In the genomic region with DNA sequence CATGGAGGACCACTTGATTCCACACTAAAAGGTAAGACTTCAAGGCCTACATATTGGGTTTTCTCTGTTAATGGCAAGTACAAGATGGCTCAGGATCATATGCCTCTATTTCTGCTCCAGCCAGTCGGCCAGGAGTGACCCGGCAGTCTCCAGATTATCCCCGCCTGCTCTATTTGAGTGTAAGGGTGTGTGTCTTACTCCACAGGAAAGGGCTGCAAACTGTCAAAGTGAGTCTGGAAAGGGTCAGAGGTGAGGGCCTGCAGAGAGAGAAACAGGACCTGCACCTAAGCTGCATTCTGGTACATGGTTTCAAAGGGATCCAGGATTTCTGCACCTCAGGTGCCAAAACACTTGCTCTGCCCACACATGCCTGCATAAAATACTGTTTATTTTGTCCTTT, we compare ENCODE assay signal across 21 cellular contexts. TPM values are rescaled to one million over a fixed set of nuclear protein-coding genes. Genes with fewer than 3 reads are reported as not detected.
A peak's percentile ranks its signal among the peaks of the same experiment; 100 is the strongest.
DNase-seq lines count a peak whose midpoint lies in the region; ATAC-seq, FAIRE-seq and TF ChIP-seq lines count a peak whose summit lies in the region.
"Had no signal": no experiment of that assay in that cellular context is flagged by ENCODE, and none has a peak within 500 bp of the region (broad histone marks: within the 10 kb centered on the region; RNA-seq: fewer than 3 reads in every experiment).

No MANE protein-coding gene starts in this region.

- no peak overlapping the region for H3K4me3 Mint-ChIP-seq in activated T-cell treated with anti-CD3 and anti-CD28 coated beads, Interleukin-2, amount 50 U/mL, for 24 hours
- H3K4me3 Mint-ChIP-seq in activated T-cell treated with anti-CD3 and anti-CD28 coated beads, Interleukin-2, amount 50 U/mL, for 4 hours, result no peak overlapping the region
- H3K4me3 Mint-ChIP-seq: CD4-positive, CD25-positive, alpha-beta regulatory T cell had no signal

- no peaks in the 10 kb centered on the region for H3K4me1 Mint-ChIP-seq in activated T-cell treated with anti-CD3 and anti-CD28 coated beads, Interleukin-2, amount 50 U/mL, for 24 hours (ENCODE audit: low read depth)
- H3K4me1 Mint-ChIP-seq in activated T-cell treated with anti-CD3 and anti-CD28 coated beads, Interleukin-2, amount 50 U/mL, for 4 hours (ENCODE audit: low read depth), result peaks cover 2% of the 10 kb centered on the region

- in situ Hi-C loops in K562 (cut with MboI) (no loop called here), ACHN (cut with HindIII; ENCODE audit: low pct_ligation_motif_present, low pct_unique_long_range_greater_than_20kb, low sequenced_read_pairs) (no loop called here)

- peaks cover 20% of the 10 kb centered on the region for H3K79me2 ChIP-seq in K562 (ENCODE audit: control insufficient read depth, insufficient read depth, low read length)

- FAIRE-seq in K562 (lab: Jason Lieb, UNC), result no peak
- FAIRE-seq: G401.6, GM12892 had no signal

- CTCF ChIA-PET in K562 (lab: Yijun Ruan, JAX; ENCODE audit: low intra/inter-chr PET ratio), result no interaction called here

- H3K36me3 ChIP-seq in K562 (ENCODE audit: control insufficient read depth, insufficient read depth, low read length), result peaks cover 99% of the 10 kb centered on the region

- POLR2A ChIA-PET in K562 (lab: Yijun Ruan, JAX), result interaction anchor here (1.8 to 2.5 kb wide), 2 partner anchors 9 to 11 kb away, joined by 9 to 14 read pairs; a partner anchor contains a TSS

- no peak overlapping the region; a peak in 1 of 4 replicates for H3K9ac ChIP-seq in K562 (ENCODE audit: insufficient read depth in 1 of 2, low read depth in 2 of 2, low read length in 2 of 2)

- BruUV-seq in K562 (replicated peaks; lab: Mats Ljungman, UMichigan), result no TSS peak

- no peaks in the 10 kb centered on the region for H3K9me3 Mint-ChIP-seq in activated T-cell treated with anti-CD3 and anti-CD28 coated beads, Interleukin-2, amount 50 U/mL, for 24 hours
- H3K9me3 Mint-ChIP-seq in activated T-cell treated with anti-CD3 and anti-CD28 coated beads, Interleukin-2, amount 50 U/mL, for 4 hours, result no peaks in the 10 kb centered on the region
- H3K9me3 Mint-ChIP-seq: CD4-positive, CD25-positive, alpha-beta regulatory T cell had no signal

- no peak for TF ChIP-seq CTCF in K562 (IDR thresholded peaks at IDR 0.05 in 2 of 3, conservative IDR thresholded peaks at IDR 0.05 in 1 of 3; ENCODE audit: insufficient read depth in 2 of 3, low read depth in 1 of 3, low read length in 3 of 3)

- TF ChIP-seq RAD21 in Ishikawa (IDR thresholded peaks at IDR 0.05; ENCODE audit: low read depth) (no peak), K562 (CRISPR knock-in tag; conservative IDR thresholded peaks at IDR 0.05 in 1 of 2, IDR thresholded peaks at IDR 0.05 in 1 of 2) (no peak)

- no peaks in the 10 kb centered on the region for H3K9me3 ChIP-seq in K562 (replicated peaks; ENCODE audit: control insufficient read depth, insufficient read depth, low read depth, low read length)

- no peak for DNase-seq in activated T-cell treated with anti-CD3 and anti-CD28 coated beads, Interleukin-2, amount 50 U/mL, for 24 hours
- no peak for DNase-seq in activated T-cell treated with anti-CD3 and anti-CD28 coated beads, Interleukin-2, amount 50 U/mL, for 4 hours
- DNase-seq in K562 (ENCODE audit: extremely low read depth in 1 of 4, low spot score in 3 of 4) (no peak), retina (peak; percentile 0), NCI-H510A treated with DMSO at 0.1 percent for 48 hours (lab: John Stamatoyannopoulos, UW) (no peak), ACHN (no peak)
- DNase-seq: AML-193; CD4-positive, CD25-positive, alpha-beta regulatory T cell; DMS79; GOT3; KBM-7; NCI-H1092; NCI-H1694 treated with DMSO at 0.1 percent for 48 hours; NCI-H345; NCI-H69; PC-9; SHP77 had no signal

- no peak overlapping the region for H3K4me2 ChIP-seq in K562 (ENCODE audit: insufficient read depth, low read length)
- H3K4me2 ChIP-seq: PC-9 had no signal

- H3K4me3 ChIP-seq in K562, result no peak overlapping the region
- H3K4me3 ChIP-seq: PC-9 had no signal

- 83% methylated on average over 3 of the region's 3 CpGs for WGBS in K562 (ENCODE audit: insufficient coverage, low coverage, missing lambda C conversion rate)

- no peaks in the 10 kb centered on the region for H3K27me3 Mint-ChIP-seq in activated T-cell treated with anti-CD3 and anti-CD28 coated beads, Interleukin-2, amount 50 U/mL, for 24 hours
- no peaks in the 10 kb centered on the region for H3K27me3 Mint-ChIP-seq in activated T-cell treated with anti-CD3 and anti-CD28 coated beads, Interleukin-2, amount 50 U/mL, for 4 hours (ENCODE audit: low read depth)
- H3K27me3 Mint-ChIP-seq: CD4-positive, CD25-positive, alpha-beta regulatory T cell had no signal

- no peaks in the 10 kb centered on the region for H3K27me3 ChIP-seq in K562 (ENCODE audit: control insufficient read depth in 2 of 2, insufficient read depth in 2 of 2, low read length in 2 of 2)

- peaks cover 4% of the 10 kb centered on the region; the same call in 1 of the 2 replicates for H4K20me1 ChIP-seq in K562 (replicated peaks; ENCODE audit: control insufficient read depth, insufficient read depth, low read length)

- H3K27ac Mint-ChIP-seq in activated T-cell treated with anti-CD3 and anti-CD28 coated beads, Interleukin-2, amount 50 U/mL, for 24 hours, result peak overlapping the region; percentile 70
- H3K27ac Mint-ChIP-seq: CD4-positive, CD25-positive, alpha-beta regulatory T cell had no signal

- peaks cover 8 to 22% of the 10 kb centered on the region in 2 experiments; a peak in 4 of 5 replicates for H3K4me1 ChIP-seq in K562 (replicated peaks in 1 of 2; ENCODE audit: control insufficient read depth in 2 of 2, insufficient read depth in 2 of 2, low read length in 2 of 2)

- H3K27ac ChIP-seq in K562 (ENCODE audit: extremely low read depth, low read depth, low read length), result no peak overlapping the region
- H3K27ac ChIP-seq: HL-60, PC-9 had no signal

- TF ChIP-seq EP300 in Ishikawa (IDR thresholded peaks at IDR 0.05; ENCODE audit: borderline replicate concordance) (peak; percentile 3; the same call in 1 of the 2 replicates), K562 (IDR thresholded peaks at IDR 0.05; ENCODE audit: low read length) (no peak)

- H2AFZ ChIP-seq in K562 (ENCODE audit: low read depth, low read length), result no peak overlapping the region
- H2AFZ ChIP-seq: PC-9 had no signal

- peaks cover 27% of the 10 kb centered on the region for H3K36me3 Mint-ChIP-seq in activated T-cell treated with anti-CD3 and anti-CD28 coated beads, Interleukin-2, amount 50 U/mL, for 24 hours (ENCODE audit: low read depth)
- H3K36me3 Mint-ChIP-seq in activated T-cell treated with anti-CD3 and anti-CD28 coated beads, Interleukin-2, amount 50 U/mL, for 4 hours (ENCODE audit: insufficient read depth), result peaks cover 20% of the 10 kb centered on the region

- intact Hi-C loops in K562 (cut with micrococcal nuclease), result no loop called here

- H3K9me1 ChIP-seq in K562 (ENCODE audit: control insufficient read depth, insufficient read depth, low read length), result peaks cover under 1% of the 10 kb centered on the region

- TF ChIP-seq POLR2A in K562 (conservative IDR thresholded peaks at IDR 0.05), result no peak

- no peak for ATAC-seq in activated T-cell treated with anti-CD3 and anti-CD28 coated beads, Interleukin-2, amount 50 U/mL, for 4 hours
- peak; percentile 7 for ATAC-seq in K562

RNA-seq across cellular contexts. Expression of a gene that starts 9.2 kb away (rescaled TPM):
- 10 to 100 TPM; 59.8 to 72.6 (median 70.1) TPM for total RNA-seq in activated T-cell treated with anti-CD3 and anti-CD28 coated beads, Interleukin-2, amount 50 U/mL, for 4 hours
- total RNA-seq in K562 (2011; cell fraction: chromatin; rRNA removed; ENCODE audit: low replicate concordance), result 236 and 421 TPM in 2 replicates
- 304 and 320 TPM in 2 replicates for total RNA-seq in K562 (2011; cell fraction: nucleolus; rRNA removed)
- 263 and 277 TPM in 2 replicates for total RNA-seq in K562 (2011; cell fraction: nucleoplasm; rRNA removed)
- total RNA-seq in K562 (2014; rRNA removed) (55.9 and 63.3 TPM in 2 replicates), K562 (2014; rRNA removed; fragmentation: Illumina TruSeq; extraction: Trizol) (20.5 and 27.3 TPM in 2 replicates), K562 (2015; rRNA removed; fragmentation: Illumina TruSeq; extraction: Trizol) (40.1 and 43.3 TPM in 2 replicates), K562 (2021) (62.9 and 73.7 TPM in 2 replicates)
- polyA plus RNA-seq in K562 (2011; rRNA removed) (84.9 and 129 TPM in 2 replicates), K562 (2014; fragmentation: Illumina TruSeq; extraction: Trizol) (59.9 and 69.6 TPM in 2 replicates), K562 (2014; fragmentation: Nextera tagmentation; extraction: Ambion mirVana) (10 to 100 TPM in 1 of 2 experiments, 1 to 10 TPM in 1; 8.4 to 10.5 TPM), K562 (2014; rRNA removed) (141 and 143 TPM in 2 replicates)
- 100 and 109 TPM in 2 replicates for polyA plus RNA-seq in K562 (2011; cell fraction: cytosol; rRNA removed)
- 1,169 and 1,324 TPM in 2 replicates for polyA plus RNA-seq in K562 (2011; cell fraction: nucleus; rRNA removed)
- 58.7 and 101 TPM in 2 replicates for polyA plus RNA-seq in K562 (2012)
- polyA minus RNA-seq in K562 (2011; rRNA and poly(A)+ RNA removed), result 26.6 and 29.0 TPM in 2 replicates
- polyA minus RNA-seq in K562 (2011; cell fraction: cytosol; rRNA and poly(A)+ RNA removed), result 9.8 and 20.9 TPM in 2 replicates
- polyA minus RNA-seq in K562 (2011; cell fraction: nucleus; rRNA and poly(A)+ RNA removed), result 114 and 127 TPM in 2 replicates

RNA-seq across cellular contexts. Expression of a gene that starts 11.6 kb away (rescaled TPM):
- total RNA-seq in activated T-cell treated with anti-CD3 and anti-CD28 coated beads, Interleukin-2, amount 50 U/mL, for 4 hours, result 10 to 100 TPM; 35.9 to 38.3 (median 37.2) TPM
- 34.4 and 79.5 TPM in 2 replicates for total RNA-seq in K562 (2011; cell fraction: chromatin; rRNA removed; ENCODE audit: low replicate concordance)
- total RNA-seq in K562 (2011; cell fraction: nucleolus; rRNA removed), result 65.9 and 72.4 TPM in 2 replicates
- 48.4 and 53.1 TPM in 2 replicates for total RNA-seq in K562 (2011; cell fraction: nucleoplasm; rRNA removed)
- total RNA-seq in K562 (2014; rRNA removed), result 40.0 and 54.3 TPM in 2 replicates
- total RNA-seq in K562 (2014; rRNA removed; fragmentation: Illumina TruSeq; extraction: Trizol), result 11.9 and 12.3 TPM in 2 replicates
- 18.7 and 18.9 TPM in 2 replicates for total RNA-seq in K562 (2015; rRNA removed; fragmentation: Illumina TruSeq; extraction: Trizol)
- 57.9 and 61.2 TPM in 2 replicates for total RNA-seq in K562 (2021)
- 50.6 and 51.5 TPM in 2 replicates for polyA plus RNA-seq in K562 (2011; rRNA removed)
- 71.7 and 126 TPM in 2 replicates for polyA plus RNA-seq in K562 (2011; cell fraction: cytosol; rRNA removed)
- 54.1 and 88.1 TPM in 2 replicates for polyA plus RNA-seq in K562 (2011; cell fraction: nucleus; rRNA removed)
- 32.4 and 38.9 TPM in 2 replicates for polyA plus RNA-seq in K562 (2012)
- polyA plus RNA-seq in K562 (2014; fragmentation: Illumina TruSeq; extraction: Trizol), result 20.3 and 24.1 TPM in 2 replicates
- polyA plus RNA-seq in K562 (2014; fragmentation: Nextera tagmentation; extraction: Ambion mirVana), result 1 to 10 TPM; 1.9 to 3.1 TPM
- 39.9 and 40.8 TPM in 2 replicates for polyA plus RNA-seq in K562 (2014; rRNA removed)
- polyA minus RNA-seq in K562 (2011; rRNA and poly(A)+ RNA removed), result 34.0 and 51.2 TPM in 2 replicates
- polyA minus RNA-seq in K562 (2011; cell fraction: cytosol; rRNA and poly(A)+ RNA removed), result 40.2 and 43.1 TPM in 2 replicates
- polyA minus RNA-seq in K562 (2011; cell fraction: nucleus; rRNA and poly(A)+ RNA removed), result 39.4 and 43.4 TPM in 2 replicates

RNA-seq across cellular contexts. Expression of a gene that starts 23.9 kb away (rescaled TPM):
- 10 to 100 TPM; 14.9 to 16.4 (median 16.1) TPM for total RNA-seq in activated T-cell treated with anti-CD3 and anti-CD28 coated beads, Interleukin-2, amount 50 U/mL, for 4 hours
- 51.2 and 69.6 TPM in 2 replicates for total RNA-seq in K562 (2011; cell fraction: chromatin; rRNA removed; ENCODE audit: low replicate concordance)
- total RNA-seq in K562 (2011; cell fraction: nucleolus; rRNA removed), result 41.5 and 45.0 TPM in 2 replicates
- total RNA-seq in K562 (2011; cell fraction: nucleoplasm; rRNA removed), result 64.2 and 69.8 TPM in 2 replicates
- total RNA-seq in K562 (2014; rRNA removed), result 22.0 and 22.5 TPM in 2 replicates
- total RNA-seq in K562 (2014; rRNA removed; fragmentation: Illumina TruSeq; extraction: Trizol), result 9.3 and 10.3 TPM in 2 replicates
- 15.4 and 15.8 TPM in 2 replicates for total RNA-seq in K562 (2015; rRNA removed; fragmentation: Illumina TruSeq; extraction: Trizol)
- 21.2 and 26.5 TPM in 2 replicates for total RNA-seq in K562 (2021)
- polyA plus RNA-seq in K562 (2011; rRNA removed), result 16.1 and 20.2 TPM in 2 replicates
- 23.0 and 29.3 TPM in 2 replicates for polyA plus RNA-seq in K562 (2011; cell fraction: cytosol; rRNA removed)
- polyA plus RNA-seq in K562 (2011; cell fraction: nucleus; rRNA removed), result 59.0 and 59.2 TPM in 2 replicates
- 15.5 and 18.3 TPM in 2 replicates for polyA plus RNA-seq in K562 (2012)
- polyA plus RNA-seq in K562 (2014; fragmentation: Illumina TruSeq; extraction: Trizol), result 15.7 and 20.2 TPM in 2 replicates
- polyA plus RNA-seq in K562 (2014; fragmentation: Nextera tagmentation; extraction: Ambion mirVana), result 1 to 10 TPM; 1.9 to 2.7 TPM
- 18.8 and 20.7 TPM in 2 replicates for polyA plus RNA-seq in K562 (2014; rRNA removed)
- polyA minus RNA-seq in K562 (2011; rRNA and poly(A)+ RNA removed), result 17.2 and 18.0 TPM in 2 replicates
- 9.8 and 10.9 TPM in 2 replicates for polyA minus RNA-seq in K562 (2011; cell fraction: cytosol; rRNA and poly(A)+ RNA removed)
- 22.5 and 28.8 TPM in 2 replicates for polyA minus RNA-seq in K562 (2011; cell fraction: nucleus; rRNA and poly(A)+ RNA removed)

RNA-seq across cellular contexts. Expression of a gene that starts 56.4 kb away (rescaled TPM):
- 1 to 10 TPM; 3.4 to 4.7 (median 4.0) TPM for total RNA-seq in activated T-cell treated with anti-CD3 and anti-CD28 coated beads, Interleukin-2, amount 50 U/mL, for 4 hours
- total RNA-seq in K562 (2011; cell fraction: chromatin; rRNA removed; ENCODE audit: low replicate concordance), result 37.0 and 45.9 TPM in 2 replicates
- 20.3 and 21.8 TPM in 2 replicates for total RNA-seq in K562 (2011; cell fraction: nucleolus; rRNA removed)
- total RNA-seq in K562 (2011; cell fraction: nucleoplasm; rRNA removed), result 24.5 and 28.1 TPM in 2 replicates
- total RNA-seq in K562 (2014; rRNA removed), result 11.9 and 12.4 TPM in 2 replicates
- total RNA-seq in K562 (2014; rRNA removed; fragmentation: Illumina TruSeq; extraction: Trizol), result 13.6 and 14.0 TPM in 2 replicates
- 18.7 TPM in 2 replicates for total RNA-seq in K562 (2015; rRNA removed; fragmentation: Illumina TruSeq; extraction: Trizol)
- total RNA-seq in K562 (2021), result 12.2 and 12.4 TPM in 2 replicates
- 15.2 and 19.4 TPM in 2 replicates for polyA plus RNA-seq in K562 (2011; rRNA removed)
- polyA plus RNA-seq in K562 (2011; cell fraction: cytosol; rRNA removed), result 6.8 and 10.4 TPM in 2 replicates
- 42.5 and 50.0 TPM in 2 replicates for polyA plus RNA-seq in K562 (2011; cell fraction: nucleus; rRNA removed)
- polyA plus RNA-seq in K562 (2012), result 11.7 and 11.9 TPM in 2 replicates
- 10.9 and 13.2 TPM in 2 replicates for polyA plus RNA-seq in K562 (2014; fragmentation: Illumina TruSeq; extraction: Trizol)
- polyA plus RNA-seq in K562 (2014; fragmentation: Nextera tagmentation; extraction: Ambion mirVana), result 10 to 100 TPM; 14.7 to 21.8 TPM
- polyA plus RNA-seq in K562 (2014; rRNA removed), result 20.8 and 21.6 TPM in 2 replicates
- polyA minus RNA-seq in K562 (2011; rRNA and poly(A)+ RNA removed), result 21.3 and 22.7 TPM in 2 replicates
- 5.0 and 5.8 TPM in 2 replicates for polyA minus RNA-seq in K562 (2011; cell fraction: cytosol; rRNA and poly(A)+ RNA removed)
- polyA minus RNA-seq in K562 (2011; cell fraction: nucleus; rRNA and poly(A)+ RNA removed), result 8.5 and 12.0 TPM in 2 replicates
